Comparison of ENCODE assay signal across 18 cellular contexts in genomic region chr18:46344416-46345180, GRCh38.
DNase-seq lines count a peak whose midpoint lies in the region; ATAC-seq and TF ChIP-seq lines count a peak whose summit lies in the region.
"Had no signal": no experiment of that assay in that cellular context is flagged by ENCODE, and none has a peak within 500 bp of the region (broad histone marks: within the 10 kb centered on the region; RNA-seq: fewer than 3 reads in every experiment).

No MANE protein-coding gene starts in this region.

- TF ChIP-seq CTCF in Loucy (conservative IDR thresholded peaks at IDR 0.05; ENCODE audit: low read length) (no peak), spleen (IDR thresholded peaks at IDR 0.05 in 8 of 11, conservative IDR thresholded peaks at IDR 0.05 in 3 of 11) (no peak)

- intact Hi-C loops in spleen (cut with DNase I; ENCODE audit: low total_unique reads): no loop called here

- H3K9me3 ChIP-seq in Loucy (ENCODE audit: insufficient read depth, low read depth, low read length) (no peaks in the 10 kb centered on the region), spleen (no peaks in the 10 kb centered on the region)
- H3K9me3 ChIP-seq: ovary, tibial artery had no signal

- TF ChIP-seq POLR2A in spleen (IDR thresholded peaks at IDR 0.05): no peak

- WGBS in spleen, 5 donors: 51 to 63% (median 59%) methylated on average over 11 to 14 of the region's 14 CpGs

- H3F3A ChIP-seq in Loucy (ENCODE audit: low read depth): no peaks in the 10 kb centered on the region

- peaks cover 31% of the 10 kb centered on the region for H3K4me1 Mint-ChIP-seq in activated naive CD4-positive, alpha-beta T cell treated with anti-CD3 and anti-CD28 coated beads, Interleukin-2, amount 50 U/mL, for 24 hours
- H3K4me1 Mint-ChIP-seq in central memory CD8-positive, alpha-beta T cell: peaks cover 9% of the 10 kb centered on the region

- no peaks in the 10 kb centered on the region for H3K27me3 Mint-ChIP-seq in activated naive CD4-positive, alpha-beta T cell treated with anti-CD3 and anti-CD28 coated beads, Interleukin-2, amount 50 U/mL, for 24 hours
- peaks cover 16% of the 10 kb centered on the region for H3K27me3 Mint-ChIP-seq in central memory CD8-positive, alpha-beta T cell

- no peaks in the 10 kb centered on the region for H3K9me2 ChIP-seq in Loucy (replicated peaks; ENCODE audit: low read depth, low read length)

- no peaks in the 10 kb centered on the region for H3K36me3 ChIP-seq in Loucy (ENCODE audit: insufficient read depth, low read length)
- no peaks in the 10 kb centered on the region for H3K36me3 ChIP-seq in spleen
- H3K36me3 ChIP-seq: ovary, tibial artery had no signal

- H3K4me2 ChIP-seq in Loucy (ENCODE audit: low read depth, low read length, poor library complexity, severe bottlenecking): peak overlapping the region; percentile 63

- H3K4me3 Mint-ChIP-seq in activated naive CD4-positive, alpha-beta T cell treated with anti-CD3 and anti-CD28 coated beads, Interleukin-2, amount 50 U/mL, for 24 hours: no peak overlapping the region
- H3K4me3 Mint-ChIP-seq in central memory CD8-positive, alpha-beta T cell: peak overlapping the region; percentile 14

- H4K20me1 ChIP-seq in Loucy (ENCODE audit: insufficient read depth, low read length, poor library complexity, severe bottlenecking): no peaks in the 10 kb centered on the region

- H2AFZ ChIP-seq in Loucy (ENCODE audit: low read length): no peak overlapping the region

- no peaks in the 10 kb centered on the region for H3K9me3 Mint-ChIP-seq in activated naive CD4-positive, alpha-beta T cell treated with anti-CD3 and anti-CD28 coated beads, Interleukin-2, amount 50 U/mL, for 24 hours
- no peaks in the 10 kb centered on the region for H3K9me3 Mint-ChIP-seq in central memory CD8-positive, alpha-beta T cell

- H3K27ac ChIP-seq in spleen: peak overlapping the region in 6 of 8 donors; percentile 6 to 76 (median 60)
- H3K27ac ChIP-seq: foreskin keratinocyte, ovary, tibial artery had no signal

- H3K9ac ChIP-seq in Loucy (ENCODE audit: low read depth, low read length, poor library complexity, severe bottlenecking): peak overlapping the region; percentile 70

- no peak for ATAC-seq in central memory CD8-positive, alpha-beta T cell (replicated peaks; ENCODE audit: extremely low read depth, poor library complexity, severe bottlenecking)
- ATAC-seq in HG03354 (IDR thresholded peaks at IDR 0.05; ENCODE audit: poor library complexity, severe bottlenecking, unreplicated experiment): no peak
- no peak for ATAC-seq in GM19467 (IDR thresholded peaks at IDR 0.05; ENCODE audit: unreplicated experiment)

- no peaks in the 10 kb centered on the region for H3K27me3 ChIP-seq in Loucy (ENCODE audit: insufficient read depth, low read length, poor library complexity, severe bottlenecking)
- H3K27me3 ChIP-seq in spleen (replicated peaks in 1 of 7): no peaks in the 10 kb centered on the region
- H3K27me3 ChIP-seq: foreskin keratinocyte, ovary had no signal

- H3K4me3 ChIP-seq in Loucy (ENCODE audit: low read length, poor library complexity, severe bottlenecking): peak overlapping the region; percentile 55
- H3K4me3 ChIP-seq in spleen: peak overlapping the region in 1 of 8 donors; percentile 39
- H3K4me3 ChIP-seq: ovary, tibial artery had no signal

- H3K36me3 Mint-ChIP-seq in activated naive CD4-positive, alpha-beta T cell treated with anti-CD3 and anti-CD28 coated beads, Interleukin-2, amount 50 U/mL, for 24 hours: no peaks in the 10 kb centered on the region
- no peaks in the 10 kb centered on the region for H3K36me3 Mint-ChIP-seq in central memory CD8-positive, alpha-beta T cell (ENCODE audit: insufficient read depth)

- no peak for DNase-seq in activated naive CD4-positive, alpha-beta T cell treated with Interleukin-2 at 50 U/mL for 16 hours
- no peak for DNase-seq in central memory CD8-positive, alpha-beta T cell (ENCODE audit: low spot score in 2 of 2)
- peak; percentile 72 for DNase-seq in spleen
- DNase-seq in cerebellar nuclear complex (lab: John Stamatoyannopoulos, UW): no peak
- DNase-seq: ACHN, erythroblast, GDM1, HCEC 1CT, hypothalamus, islet precursor cell, SW 1271 had no signal

- no peaks in the 10 kb centered on the region for H3K79me2 ChIP-seq in Loucy (ENCODE audit: insufficient read depth, low read length)

- peaks cover 53% of the 10 kb centered on the region for H3K4me1 ChIP-seq in Loucy (ENCODE audit: insufficient read depth, low read length, poor library complexity, severe bottlenecking)
- H3K4me1 ChIP-seq in spleen: peaks cover 23 to 71% (median 41%) of the 10 kb centered on the region in 6 donors
- H3K4me1 ChIP-seq: foreskin keratinocyte, tibial artery had no signal

- H3K27ac Mint-ChIP-seq in activated naive CD4-positive, alpha-beta T cell treated with anti-CD3 and anti-CD28 coated beads, Interleukin-2, amount 50 U/mL, for 24 hours: peak overlapping the region; percentile 55
- no peak overlapping the region for H3K27ac Mint-ChIP-seq in central memory CD8-positive, alpha-beta T cell (ENCODE audit: low read depth)
